ENCODE assay signal across 16 cellular contexts in genomic region chr3:45180051-45180450, GRCh38. TPM values are rescaled to one million over a fixed set of nuclear protein-coding genes. Genes with fewer than 3 reads are reported as not detected.
DNase-seq lines count a peak whose midpoint lies in the region; ATAC-seq and TF ChIP-seq lines count a peak whose summit lies in the region.
"Had no signal": no experiment of that assay in that cellular context is flagged by ENCODE, and none has a peak within 500 bp of the region (broad histone marks: within the 10 kb centered on the region; RNA-seq: fewer than 3 reads in every experiment).

No MANE protein-coding gene starts in this region.

- ATAC-seq in upper lobe of right lung (no peak), HG02588 (IDR thresholded peaks at IDR 0.05; ENCODE audit: unreplicated experiment) (no peak)
- ATAC-seq: natural killer cell had no signal

- H3K9me3 ChIP-seq in upper lobe of right lung (no peaks in the 10 kb centered on the region), tibial nerve (no peaks in the 10 kb centered on the region)
- H3K9me3 ChIP-seq: ascending aorta, Caco-2, sigmoid colon, stomach had no signal

- H3K27me3 ChIP-seq in brain microvascular endothelial cell (replicated peaks) (no peaks in the 10 kb centered on the region), upper lobe of right lung (no peaks in the 10 kb centered on the region), tibial nerve (no peaks in the 10 kb centered on the region)
- H3K27me3 ChIP-seq: ascending aorta, sigmoid colon, stomach had no signal

- TF ChIP-seq EP300 in tibial nerve (IDR thresholded peaks at IDR 0.05): no peak

- TF ChIP-seq CTCF in brain microvascular endothelial cell (IDR thresholded peaks at IDR 0.05; ENCODE audit: low read depth, low read length, missing control alignments): no peak
- TF ChIP-seq CTCF in upper lobe of right lung (IDR thresholded peaks at IDR 0.05): no peak
- TF ChIP-seq CTCF in tibial nerve (IDR thresholded peaks at IDR 0.05): no peak

- no peaks in the 10 kb centered on the region for H3K4me1 ChIP-seq in upper lobe of right lung
- peaks cover 0 to 4% (median 0%) of the 10 kb centered on the region in 4 donors for H3K4me1 ChIP-seq in tibial nerve
- H3K4me1 ChIP-seq: ascending aorta had no signal

- no peaks in the 10 kb centered on the region for H3K36me3 ChIP-seq in brain microvascular endothelial cell (replicated peaks)
- H3K36me3 ChIP-seq in upper lobe of right lung: no peaks in the 10 kb centered on the region
- no peaks in the 10 kb centered on the region for H3K36me3 ChIP-seq in tibial nerve
- H3K36me3 ChIP-seq: ascending aorta, sigmoid colon, stomach had no signal

- in situ Hi-C loops in ACHN (cut with HindIII; ENCODE audit: low pct_ligation_motif_present, low pct_unique_long_range_greater_than_20kb, low sequenced_read_pairs) (no loop called here), brain microvascular endothelial cell (cut with HindIII; ENCODE audit: low pct_ligation_motif_present, low sequenced_read_pairs) (no loop called here)

- DNase-seq in ACHN: peak; percentile 75
- peak; percentile 45 for DNase-seq in HT1080 (ENCODE audit: low read depth)
- DNase-seq in brain microvascular endothelial cell: peak; percentile 74
- peak; percentile 60 for DNase-seq in kidney glomerular epithelial cell (lab: John Stamatoyannopoulos, UW)
- DNase-seq in upper lobe of right lung: no peak
- no peak for DNase-seq in stimulated activated naive CD4-positive, alpha-beta T cell treated with Interleukin-2 at 50 U/mL for 16 hours (lab: John Stamatoyannopoulos, UW)
- DNase-seq in tibial nerve (ENCODE audit: low spot score in 2 of 2): no peak
- DNase-seq: activated CD4-positive, alpha-beta memory T cell treated with anti-CD3 and anti-CD28 coated beads, Interleukin-2, amount 10 ng/mL, durations not matched to agents 7 days and 5 days; Caco-2; effector CD4-positive, alpha-beta T cell; natural killer cell; NCI-H2081; sigmoid colon; stomach had no signal

- TF ChIP-seq POLR2A in tibial nerve (IDR thresholded peaks at IDR 0.05): no peak

- no peak overlapping the region for H3K27ac ChIP-seq in brain microvascular endothelial cell
- H3K27ac ChIP-seq in upper lobe of right lung: no peak overlapping the region
- no peak overlapping the region for H3K27ac ChIP-seq in tibial nerve
- H3K27ac ChIP-seq: ascending aorta had no signal

- intact Hi-C loops in upper lobe of right lung (cut with DNase I): no loop called here

- 75 to 83% methylated on average over 5 to 6 of the region's 6 CpGs for WGBS in tibial nerve, 2 donors

- no peak overlapping the region for H3K4me3 ChIP-seq in brain microvascular endothelial cell (ENCODE audit: low read depth, low read length)
- H3K4me3 ChIP-seq in upper lobe of right lung: no peak overlapping the region
- H3K4me3 ChIP-seq in tibial nerve: no peak overlapping the region
- H3K4me3 ChIP-seq: ascending aorta, sigmoid colon, stomach had no signal

RNA-seq across cellular contexts. Expression of gene CDCP1, which starts 33.9 kb away (rescaled TPM):
- 16.9 and 23.8 TPM in 2 replicates for total RNA-seq in HT1080 (2014; rRNA removed; shearing (Covaris generic))
- 45.0 and 51.3 TPM in 2 replicates for polyA plus RNA-seq in HT1080 (2015; cell fraction: cytosol; rRNA removed)
- 49.2 and 55.4 TPM in 2 replicates for polyA plus RNA-seq in HT1080 (2015; cell fraction: nucleus; rRNA removed)
- total RNA-seq in upper lobe of right lung: 19.1 TPM
- total RNA-seq in tibial nerve: 1 to 10 TPM in 2 of 4 donors, under 1 TPM in 2; 0.20 to 3.0 (median 1.2) TPM

RNA-seq across cellular contexts. Expression of gene TMEM158, which starts 46.0 kb away (rescaled TPM):
- total RNA-seq in HT1080 (2014; rRNA removed; shearing (Covaris generic)): 248 and 364 TPM in 2 replicates
- polyA plus RNA-seq in HT1080 (2015; cell fraction: cytosol; rRNA removed): 419 and 467 TPM in 2 replicates
- 122 and 123 TPM in 2 replicates for polyA plus RNA-seq in HT1080 (2015; cell fraction: nucleus; rRNA removed)
- total RNA-seq in upper lobe of right lung (2.1 TPM), tibial nerve (1 to 10 TPM in 3 of 4 donors, not detected in 1; 1.8 to 3.8 (median 2.7) TPM)
- total RNA-seq: activated CD4-positive, alpha-beta memory T cell treated with anti-CD3 and anti-CD28 coated beads, Interleukin-2, amount 10 ng/mL, durations not matched to agents 7 days and 5 days; ascending aorta had no signal

Comparison
In these comparisons a context has a peak if more than half of its experiments do, and no peak if none do; other contexts are left out.
1. DNase-seq: peak in ACHN (single experiment), HT1080 (single experiment), brain microvascular endothelial cell (single experiment) and kidney glomerular epithelial cell (single experiment); none in upper lobe of right lung (single experiment), stimulated activated naive CD4-positive, alpha-beta T cell treated with Interleukin-2 at 50 U/mL for 16 hours (single experiment) and tibial nerve (0 of 2).
2. RNA of gene TMEM158, which starts 46.0 kb away (total RNA-seq): 248 to 364 TPM in HT1080; 1.8 to 3.8 TPM in tibial nerve and 2.1 TPM in upper lobe of right lung (single experiment); every median in the first group is over 10 times any median in the second.